ENCODE assay signal across 8 cellular contexts in the genomic region with DNA sequence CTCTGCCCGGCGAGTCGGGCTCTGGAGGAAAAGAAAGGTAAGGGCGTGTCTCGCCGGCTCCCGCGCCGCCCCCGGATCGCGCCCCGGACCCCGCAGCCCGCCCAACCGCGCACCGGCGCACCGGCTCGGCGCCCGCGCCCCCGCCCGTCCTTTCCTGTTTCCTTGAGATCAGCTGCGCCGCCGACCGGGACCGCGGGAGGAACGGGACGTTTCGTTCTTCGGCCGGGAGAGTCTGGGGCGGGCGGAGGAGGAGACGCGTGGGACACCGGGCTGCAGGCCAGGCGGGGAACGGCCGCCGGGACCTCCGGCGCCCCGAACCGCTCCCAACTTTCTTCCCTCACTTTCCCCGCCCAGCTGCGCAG. TPM values are rescaled to one million over a fixed set of nuclear protein-coding genes. Genes with fewer than 3 reads are reported as not detected.
DNase-seq lines count a peak whose midpoint lies in the region; ATAC-seq and TF ChIP-seq lines count a peak whose summit lies in the region.

No MANE protein-coding gene starts in this region.

- ATAC-seq in left lung (peak; percentile 8), HG02610 (IDR thresholded peaks at IDR 0.05; ENCODE audit: unreplicated experiment) (no peak), GM18858 (IDR thresholded peaks at IDR 0.05; ENCODE audit: unreplicated experiment) (no peak), HG02852 (IDR thresholded peaks at IDR 0.05; ENCODE audit: unreplicated experiment) (no peak)

- H3K36me3 ChIP-seq in left lung (no peaks in the 10 kb centered on the region), tibial artery (no peaks in the 10 kb centered on the region)

- H3K27me3 ChIP-seq in left lung: peaks cover 0 to 40% of the 10 kb centered on the region in 2 donors
- H3K27me3 ChIP-seq in tibial artery: no peaks in the 10 kb centered on the region

- no peak for TF ChIP-seq CTCF in left lung (IDR thresholded peaks at IDR 0.05)
- no peak for TF ChIP-seq CTCF in tibial artery (IDR thresholded peaks at IDR 0.05)

- peak; percentile 65 for DNase-seq in DMS 273 (lab: John Stamatoyannopoulos, UW; ENCODE audit: unreplicated experiment)
- DNase-seq in DMS 273 treated with DMSO at 0.1 percent for 48 hours (lab: John Stamatoyannopoulos, UW): no peak
- peak in 15 of 61 donors; percentile 17 to 62 (median 37) for DNase-seq in caudate nucleus (lab: John Stamatoyannopoulos, UW)
- peak in 1 of 2 donors; percentile 83 for DNase-seq in left lung
- peak; percentile 76 to 88 for DNase-seq in tibial artery

- H3K9me3 ChIP-seq in left lung (no peaks in the 10 kb centered on the region), tibial artery (no peaks in the 10 kb centered on the region)

- H3K4me3 ChIP-seq in left lung (peak overlapping the region; percentile 58 to 78), tibial artery (peak overlapping the region; percentile 73 to 84)

- peak overlapping the region; percentile 44 for H3K27ac ChIP-seq in caudate nucleus (ENCODE audit: low read depth, low read length)
- peak overlapping the region; percentile 89 to 90 for H3K27ac ChIP-seq in left lung
- peak overlapping the region; percentile 93 to 94 for H3K27ac ChIP-seq in tibial artery

- intact Hi-C loops in left lung (cut with DNase I): no loop called here
- intact Hi-C loops in tibial artery (cut with DNase I; ENCODE audit: low total_unique reads): loop anchor here (5.0 to 10.0 kb wide), 2 partner anchors 113 to 235 kb away; no protein-coding TSS in a partner anchor

- peaks cover 0 to 26% of the 10 kb centered on the region in 2 donors for H3K4me1 ChIP-seq in left lung
- H3K4me1 ChIP-seq in tibial artery: peaks cover 0 to 50% (median 31%) of the 10 kb centered on the region in 4 donors

RNA-seq across cellular contexts. Expression of a gene that starts 0.5 kb away (rescaled TPM):
- 10 to 100 TPM; 76.5 to 79.3 TPM for total RNA-seq in left lung
